In the genomic region with DNA sequence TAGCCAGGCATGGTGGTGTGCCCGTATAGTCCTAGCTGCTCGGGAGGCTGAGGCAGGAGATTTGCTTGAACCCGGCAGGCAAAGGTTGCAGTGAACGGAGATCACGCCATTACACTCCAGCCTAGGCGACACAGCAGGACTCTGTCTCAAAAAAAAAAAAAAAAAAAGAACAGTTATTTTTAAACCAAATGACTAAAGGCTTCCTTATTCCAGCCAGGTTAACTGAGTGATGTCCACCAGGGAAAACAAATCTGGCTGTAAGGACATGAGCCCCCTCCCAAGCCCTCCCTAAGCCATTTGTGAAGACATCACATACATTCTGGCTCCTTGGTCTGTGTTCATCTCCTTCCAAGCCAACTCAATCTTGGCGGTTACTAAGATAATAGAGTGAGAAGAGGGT, we compare ENCODE assay signal across 22 cellular contexts.
"Had no signal": no experiment of that assay in that cellular context is flagged by ENCODE, and none has a peak within 500 bp of the region (broad histone marks: within the 10 kb centered on the region; RNA-seq: fewer than 3 reads in every experiment).

No MANE protein-coding gene starts in this region.

- H3K27me3 ChIP-seq: body of pancreas, hepatocyte, left lung, neural progenitor cell, right atrium auricular region, suprapubic skin, vagina had no signal

- H3K27ac ChIP-seq: body of pancreas, cardiac muscle cell, hepatocyte, left lung, neural progenitor cell, prostate gland, suprapubic skin, vagina had no signal

- ATAC-seq: body of pancreas; effector memory CD8-positive, alpha-beta T cell; esophagus mucosa; left lung; naive thymus-derived CD8-positive, alpha-beta T cell; stimulated activated naive CD8-positive, alpha-beta T cell treated with anti-CD3 and anti-CD28 coated beads, Interleukin-15, Interleukin-2, amounts not matched to agents 100 U/mL and 50 U/mL, for 24 hours had no signal

- DNase-seq: activated naive CD8-positive, alpha-beta T cell treated with anti-CD3 and anti-CD28 coated beads, Interleukin-2, amount 10 ng/mL, durations not matched to agents 7 days and 5 days; activated T-cell treated with anti-CD3 and anti-CD28 coated beads for 4 hours; amygdala; effector memory CD8-positive, alpha-beta T cell; glutamatergic neuron; immature natural killer cell; left lung; naive thymus-derived CD8-positive, alpha-beta T cell; stimulated activated CD4-positive, alpha-beta T cell treated with anti-CD3 and anti-CD28 coated beads, Interleukin-12 subunit alpha, Interleukin-12 subunit beta, amount 100 ng/mL, for 4 hours; stimulated activated CD4-positive, alpha-beta T cell treated with anti-CD3 and anti-CD28 coated beads, Interleukin-4, amount 100 ng/mL, for 4 hours; stimulated activated naive CD8-positive, alpha-beta T cell treated with anti-CD3 and anti-CD28 coated beads, Interleukin-15, Interleukin-2, amounts not matched to agents 100 U/mL and 50 U/mL, for 24 hours; T1000; trophoblast cell had no signal
